21 cellular contexts compared by ENCODE assay signal in genomic region chr2:16167471-16168426, GRCh38.
DNase-seq lines count a peak whose midpoint lies in the region; ATAC-seq, FAIRE-seq and TF ChIP-seq lines count a peak whose summit lies in the region.
"Had no signal": no experiment of that assay in that cellular context is flagged by ENCODE, and none has a peak within 500 bp of the region (broad histone marks: within the 10 kb centered on the region; RNA-seq: fewer than 3 reads in every experiment).

No MANE protein-coding gene starts in this region.

- H3K4me2 ChIP-seq in HepG2 (ENCODE audit: low read depth, low read length) (no peak overlapping the region), neural progenitor cell (peak overlapping the region; percentile 29), Karpas-422 (ENCODE audit: low read depth, low read length, poor library complexity, severe bottlenecking) (no peak overlapping the region)
- H3K4me2 ChIP-seq: BLaER1 had no signal

- H3K9ac ChIP-seq in HepG2 (ENCODE audit: insufficient read depth, low read depth, low read length) (no peak overlapping the region), endodermal cell (ENCODE audit: extremely low read depth, low read length, poor library complexity, severe bottlenecking) (no peak overlapping the region), neural progenitor cell (no peak overlapping the region), Karpas-422 (ENCODE audit: low read length) (no peak overlapping the region)
- H3K9ac ChIP-seq: BLaER1 had no signal

- no peak for FAIRE-seq in HepG2 (lab: Jason Lieb, UNC)
- FAIRE-seq: GM12878, H54, RCC 7860 had no signal

- 0 out of 3 replicates have a peak, but pooled peaks have one; percentile 35 for ATAC-seq in HepG2
- ATAC-seq in right lobe of liver, result no peak
- no peak for ATAC-seq in GM21528 (IDR thresholded peaks at IDR 0.05; ENCODE audit: low FRiP score, unreplicated experiment)
- ATAC-seq: CD8-positive, alpha-beta T cell; GM12878 had no signal

- in situ Hi-C loops in HepG2 (cut with HindIII; ENCODE audit: extremely low pct_ligation_motif_present, low pct_unique_long_range_greater_than_20kb), result no loop called here

- no peaks in the 10 kb centered on the region for H3K9me2 ChIP-seq in Karpas-422 (replicated peaks; ENCODE audit: insufficient read depth, low read length)

- H3K27ac ChIP-seq in HepG2 (ENCODE audit: extremely low read length, insufficient read depth, low read length), result no peak overlapping the region
- no peak overlapping the region for H3K27ac ChIP-seq in right lobe of liver
- peak overlapping the region; percentile 97 for H3K27ac ChIP-seq in endodermal cell (ENCODE audit: low read depth, low read length)
- peak overlapping the region; percentile 61 for H3K27ac ChIP-seq in neural progenitor cell
- no peak overlapping the region for H3K27ac ChIP-seq in Karpas-422 (ENCODE audit: low read length)
- H3K27ac ChIP-seq: BLaER1 had no signal

- H3K4me3 ChIP-seq in HepG2 (replicated peaks in 1 of 3; ENCODE audit: insufficient read depth in 1 of 3, low read depth in 2 of 3, low read length in 3 of 3), result no peak overlapping the region
- H3K4me3 ChIP-seq in right lobe of liver, result no peak overlapping the region
- no peak overlapping the region for H3K4me3 ChIP-seq in endodermal cell (ENCODE audit: low read length)
- no peak overlapping the region for H3K4me3 ChIP-seq in neural progenitor cell
- H3K4me3 ChIP-seq in H7 (ENCODE audit: insufficient read depth, low read depth, low read length), result no peak overlapping the region
- no peak overlapping the region for H3K4me3 ChIP-seq in Karpas-422 (ENCODE audit: low read length)
- H3K4me3 ChIP-seq: BLaER1, GM12878, MG63 had no signal

- H3K9me3 Mint-ChIP-seq in endodermal cell (peaks cover 6% of the 10 kb centered on the region), neural progenitor cell (peaks cover 6% of the 10 kb centered on the region)
- H3K9me3 Mint-ChIP-seq: CD8-positive, alpha-beta T cell had no signal

- BruUV-seq in HepG2 (replicated peaks; lab: Mats Ljungman, UMichigan), result no TSS peak

- POLR2A ChIA-PET in HepG2 (lab: Yijun Ruan, JAX), result no interaction called here

- no peaks in the 10 kb centered on the region for H3K9me3 ChIP-seq in HepG2 (ENCODE audit: low read length)
- no peaks in the 10 kb centered on the region for H3K9me3 ChIP-seq in right lobe of liver
- H3K9me3 ChIP-seq in endodermal cell (ENCODE audit: control insufficient read depth, low read length), result peaks cover 9% of the 10 kb centered on the region
- no peaks in the 10 kb centered on the region for H3K9me3 ChIP-seq in neural progenitor cell (ENCODE audit: low read depth)
- no peaks in the 10 kb centered on the region for H3K9me3 ChIP-seq in Karpas-422 (ENCODE audit: low read length)
- H3K9me3 ChIP-seq: BLaER1, MG63 had no signal

- CTCF ChIA-PET in HepG2 (lab: Yijun Ruan, JAX; ENCODE audit: low intra/inter-chr PET ratio, low total read pairs), result no interaction called here

- H3K4me1 ChIP-seq in HepG2 (ENCODE audit: insufficient read depth, low read length) (no peaks in the 10 kb centered on the region), right lobe of liver (no peaks in the 10 kb centered on the region), endodermal cell (ENCODE audit: control insufficient read depth, insufficient read depth, low read length) (peaks cover 6% of the 10 kb centered on the region), neural progenitor cell (peaks cover 42% of the 10 kb centered on the region), Karpas-422 (ENCODE audit: low read length) (peaks cover 5% of the 10 kb centered on the region; the same call in 1 of the 2 replicates)

- TF ChIP-seq RAD21 in HepG2 (CRISPR knock-in tag; IDR thresholded peaks at IDR 0.05), result no peak

- WGBS in HepG2 (ENCODE audit: low lambda C conversion rate), result 53% methylated on average over 13 of the region's 13 CpGs
- 80% methylated on average over 12 of the region's 13 CpGs for WGBS in right lobe of liver (ENCODE audit: insufficient coverage, low coverage, low lambda C conversion rate, missing lambda C conversion rate)
- 91 to 98% methylated on average over 7 to 13 of the region's 13 CpGs for WGBS in endodermal cell (ENCODE audit: insufficient coverage in 1 of 2, insufficient read length in 1 of 2), 2 experiments

- H3K36me3 ChIP-seq in HepG2 (replicated peaks in 1 of 2; ENCODE audit: control insufficient read depth in 1 of 2, insufficient read depth in 2 of 2, low read length in 2 of 2), result no peaks in the 10 kb centered on the region
- no peaks in the 10 kb centered on the region for H3K36me3 ChIP-seq in right lobe of liver
- H3K36me3 ChIP-seq in endodermal cell (ENCODE audit: control insufficient read depth, insufficient read depth, low read length), result no peaks in the 10 kb centered on the region
- H3K36me3 ChIP-seq in neural progenitor cell, result no peaks in the 10 kb centered on the region
- no peaks in the 10 kb centered on the region for H3K36me3 ChIP-seq in H7 (replicated peaks; ENCODE audit: control insufficient read depth, insufficient read depth, low read length)
- no peaks in the 10 kb centered on the region for H3K36me3 ChIP-seq in Karpas-422 (ENCODE audit: insufficient read depth, low read length)
- H3K36me3 ChIP-seq: BLaER1, MG63 had no signal

- H3K4me3 Mint-ChIP-seq in endodermal cell (no peak overlapping the region), neural progenitor cell (peak overlapping the region; percentile 42)
- H3K4me3 Mint-ChIP-seq: CD8-positive, alpha-beta T cell had no signal

- peaks cover 44% of the 10 kb centered on the region for H3K4me1 Mint-ChIP-seq in endodermal cell
- H3K4me1 Mint-ChIP-seq in neural progenitor cell, result peaks cover 63% of the 10 kb centered on the region

- TF ChIP-seq CTCF in HepG2 (CRISPR knock-in tag; IDR thresholded peaks at IDR 0.05) (no peak), right lobe of liver (IDR thresholded peaks at IDR 0.05) (no peak), endodermal cell (conservative IDR thresholded peaks at IDR 0.05) (no peak), neural progenitor cell (IDR thresholded peaks at IDR 0.05) (no peak)

- no peak for DNase-seq in HepG2 (ENCODE audit: low spot score)
- no peak for DNase-seq in right lobe of liver
- DNase-seq in endodermal cell, result peak; percentile 50
- DNase-seq in neural progenitor cell (ENCODE audit: low spot score), result peak; percentile 35
- no peak for DNase-seq in UCSD-AML1 (lab: John Stamatoyannopoulos, UW; ENCODE audit: unreplicated experiment)
- no peak for DNase-seq in H7
- no peak for DNase-seq in Karpas-422
- DNase-seq: CD8-positive, alpha-beta T cell; DND-41; GDM1; MG63; NCI-H1092; NCI-H2107; NCI-H226; NCI-H524 treated with DMSO at 0.1 percent for 48 hours; Right ventricle myocardium superior had no signal

- no peaks in the 10 kb centered on the region for H3K36me3 Mint-ChIP-seq in endodermal cell (ENCODE audit: low read depth)
- H3K36me3 Mint-ChIP-seq in neural progenitor cell, result peaks cover 4% of the 10 kb centered on the region
- H3K36me3 Mint-ChIP-seq: CD8-positive, alpha-beta T cell had no signal

- H3F3A ChIP-seq in neural progenitor cell (ENCODE audit: low read depth), result peaks cover 50% of the 10 kb centered on the region

- no peak overlapping the region for H3K27ac Mint-ChIP-seq in endodermal cell
- H3K27ac Mint-ChIP-seq in neural progenitor cell, result peak overlapping the region; percentile 52
- H3K27ac Mint-ChIP-seq: CD8-positive, alpha-beta T cell had no signal

- H3K79me2 ChIP-seq in HepG2 (ENCODE audit: insufficient read depth, low read length), result no peaks in the 10 kb centered on the region
- no peaks in the 10 kb centered on the region for H3K79me2 ChIP-seq in neural progenitor cell (ENCODE audit: low read depth)
- H3K79me2 ChIP-seq in Karpas-422 (ENCODE audit: low read length), result no peaks in the 10 kb centered on the region

- no peaks in the 10 kb centered on the region for H4K20me1 ChIP-seq in HepG2 (ENCODE audit: insufficient read depth, low read length)
- H4K20me1 ChIP-seq in neural progenitor cell (ENCODE audit: low read depth), result peaks cover 30% of the 10 kb centered on the region
- H4K20me1 ChIP-seq in Karpas-422 (ENCODE audit: insufficient read depth, low read depth, low read length), result no peaks in the 10 kb centered on the region
- H4K20me1 ChIP-seq: BLaER1 had no signal

- TF ChIP-seq EP300 in HepG2 (IDR thresholded peaks at IDR 0.05; ENCODE audit: low read depth in 2 of 2, low read length in 2 of 2) (no peak), HepG2 (CRISPR knock-in tag; IDR thresholded peaks at IDR 0.05; ENCODE audit: borderline replicate concordance) (no peak)

- TF ChIP-seq POLR2A in HepG2 (IDR thresholded peaks at IDR 0.05; ENCODE audit: insufficient read depth in 1 of 2, low read depth in 2 of 2, low read length in 2 of 2) (no peak), right lobe of liver (IDR thresholded peaks at IDR 0.05) (no peak)

- intact Hi-C loops in HepG2 (cut with micrococcal nuclease; ENCODE audit: unreplicated experiment), result no loop called here
- intact Hi-C loops in right lobe of liver (cut with DNase I), result no loop called here

- no peaks in the 10 kb centered on the region for H3K27me3 Mint-ChIP-seq in endodermal cell (ENCODE audit: insufficient read depth)
- peaks cover 15% of the 10 kb centered on the region for H3K27me3 Mint-ChIP-seq in neural progenitor cell (ENCODE audit: insufficient read depth, low read depth)

- H3K27me3 ChIP-seq in HepG2 (ENCODE audit: control insufficient read depth in 1 of 2, insufficient read depth in 2 of 2, low read length in 2 of 2), result peaks cover 0 to 20% of the 10 kb centered on the region in 2 experiments; a peak in 2 of 5 replicates
- peaks cover 0 to 6% of the 10 kb centered on the region in 2 donors for H3K27me3 ChIP-seq in right lobe of liver
- H3K27me3 ChIP-seq in endodermal cell (ENCODE audit: control insufficient read depth, insufficient read depth, low read length, poor library complexity, severe bottlenecking), result no peaks in the 10 kb centered on the region
- no peaks in the 10 kb centered on the region for H3K27me3 ChIP-seq in neural progenitor cell
- no peaks in the 10 kb centered on the region for H3K27me3 ChIP-seq in H7 (ENCODE audit: control insufficient read depth, insufficient read depth, low read length)
- no peaks in the 10 kb centered on the region for H3K27me3 ChIP-seq in Karpas-422 (ENCODE audit: low read length)
- H3K27me3 ChIP-seq: BLaER1 had no signal

- H2AFZ ChIP-seq in HepG2 (ENCODE audit: low read length) (no peak overlapping the region), neural progenitor cell (replicated peaks) (no peak overlapping the region), Karpas-422 (ENCODE audit: low read length) (no peak overlapping the region)

TF ChIP-seq in HepG2, 621 proteins besides CTCF, POLR2A, EP300 and RAD21:
- TF ChIP-seq FOSL2 (CRISPR knock-in tag; IDR thresholded peaks at IDR 0.05) (peak; percentile 32; the same call in 1 of the 2 replicates), ZNF747 (CRISPR knock-in tag; IDR thresholded peaks at IDR 0.05; ENCODE audit: borderline replicate concordance) (no peak), RBM39 (IDR thresholded peaks at IDR 0.05; ENCODE audit: low read depth, low read length, poor library complexity, severe bottlenecking) (no peak), NR2C2 (CRISPR knock-in tag; IDR thresholded peaks at IDR 0.05; ENCODE audit: borderline replicate concordance) (peak; percentile 34; the same call in 1 of the 2 replicates), NR2F6 (IDR thresholded peaks at IDR 0.05) (peak; percentile 25; the same call in 1 of the 2 replicates), NR2F6 (CRISPR knock-in tag; IDR thresholded peaks at IDR 0.05) (0 out of 2 replicates have a peak, but pooled peaks have one; percentile 21), ZNF773 (CRISPR knock-in tag; IDR thresholded peaks at IDR 0.05; ENCODE audit: borderline replicate concordance) (no peak)

Comparison
In these comparisons a context has a peak if more than half of its experiments do, and no peak if none do; other contexts are left out.
1. DNase-seq: peak in endodermal cell (single experiment) and neural progenitor cell (single experiment); none in HepG2 (single experiment), right lobe of liver (0 of 3), UCSD-AML1 (single experiment), H7 (single experiment) and Karpas-422 (single experiment).
2. H3K27ac ChIP-seq: peak in endodermal cell (single experiment) and neural progenitor cell (single experiment); none in HepG2 (single experiment), right lobe of liver (0 of 3) and Karpas-422 (single experiment).